In the genomic region with DNA sequence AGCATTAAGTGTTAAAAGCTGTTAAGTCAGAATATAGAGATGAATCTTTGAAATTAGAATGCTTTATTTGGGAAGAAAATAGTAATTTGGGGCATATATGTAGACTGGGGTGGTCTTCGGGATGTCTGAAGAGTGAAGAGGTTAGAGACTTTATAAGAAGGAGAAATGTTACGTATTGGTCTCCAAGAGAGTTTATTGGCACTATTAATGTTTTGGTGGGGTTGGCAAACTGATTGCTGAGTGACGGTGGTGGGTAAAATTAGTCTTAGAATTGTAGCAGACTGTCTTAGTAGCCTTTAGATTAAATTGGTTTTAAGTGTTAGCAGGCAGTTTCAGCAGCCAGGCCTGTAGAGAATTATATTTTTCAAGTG, we compare ENCODE assay signal across 1 cellular context.
TF ChIP-seq lines count a peak whose summit lies in the region.

No MANE protein-coding gene starts in this region.

TF ChIP-seq in IMR-90, 13 proteins besides CTCF, POLR2A, EP300 and RAD21 (continued from another document):
- TF ChIP-seq, protein P1, sequence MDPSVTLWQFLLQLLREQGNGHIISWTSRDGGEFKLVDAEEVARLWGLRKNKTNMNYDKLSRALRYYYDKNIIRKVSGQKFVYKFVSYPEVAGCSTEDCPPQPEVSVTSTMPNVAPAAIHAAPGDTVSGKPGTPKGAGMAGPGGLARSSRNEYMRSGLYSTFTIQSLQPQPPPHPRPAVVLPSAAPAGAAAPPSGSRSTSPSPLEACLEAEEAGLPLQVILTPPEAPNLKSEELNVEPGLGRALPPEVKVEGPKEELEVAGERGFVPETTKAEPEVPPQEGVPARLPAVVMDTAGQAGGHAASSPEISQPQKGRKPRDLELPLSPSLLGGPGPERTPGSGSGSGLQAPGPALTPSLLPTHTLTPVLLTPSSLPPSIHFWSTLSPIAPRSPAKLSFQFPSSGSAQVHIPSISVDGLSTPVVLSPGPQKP (IDR thresholded peaks at IDR 0.05; ENCODE audit: borderline replicate concordance, low read depth, low read length) = no peak
- TF ChIP-seq BHLHE40 (IDR thresholded peaks at IDR 0.05; ENCODE audit: low read depth, low read length) = no peak
- TF ChIP-seq RCOR1 (IDR thresholded peaks at IDR 0.05; ENCODE audit: insufficient replicate concordance, low read length) = no peak
- no peak for TF ChIP-seq MAFK (IDR thresholded peaks at IDR 0.05; ENCODE audit: low read depth, low read length)
- no peak for TF ChIP-seq RFX5 (IDR thresholded peaks at IDR 0.05; ENCODE audit: low read depth, low read length)
- TF ChIP-seq SMC3 (IDR thresholded peaks at IDR 0.05; ENCODE audit: low read depth, low read length) = no peak
- no peak for TF ChIP-seq NFE2L2 (IDR thresholded peaks at IDR 0.05; ENCODE audit: low read depth, low read length)
- no peak for TF ChIP-seq CHD1 (IDR thresholded peaks at IDR 0.05; ENCODE audit: low read depth, low read length)
- TF ChIP-seq, protein P2, sequence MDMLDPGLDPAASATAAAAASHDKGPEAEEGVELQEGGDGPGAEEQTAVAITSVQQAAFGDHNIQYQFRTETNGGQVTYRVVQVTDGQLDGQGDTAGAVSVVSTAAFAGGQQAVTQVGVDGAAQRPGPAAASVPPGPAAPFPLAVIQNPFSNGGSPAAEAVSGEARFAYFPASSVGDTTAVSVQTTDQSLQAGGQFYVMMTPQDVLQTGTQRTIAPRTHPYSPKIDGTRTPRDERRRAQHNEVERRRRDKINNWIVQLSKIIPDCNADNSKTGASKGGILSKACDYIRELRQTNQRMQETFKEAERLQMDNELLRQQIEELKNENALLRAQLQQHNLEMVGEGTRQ (IDR thresholded peaks at IDR 0.05; ENCODE audit: low read depth, low read length) = no peak
- TF ChIP-seq FOS (IDR thresholded peaks at IDR 0.05; ENCODE audit: low read depth, low read length) = no peak
TF ChIP-seq in IMR-90: peak in this region for 0.
